8 cellular contexts compared by ENCODE assay signal in the genomic region with DNA sequence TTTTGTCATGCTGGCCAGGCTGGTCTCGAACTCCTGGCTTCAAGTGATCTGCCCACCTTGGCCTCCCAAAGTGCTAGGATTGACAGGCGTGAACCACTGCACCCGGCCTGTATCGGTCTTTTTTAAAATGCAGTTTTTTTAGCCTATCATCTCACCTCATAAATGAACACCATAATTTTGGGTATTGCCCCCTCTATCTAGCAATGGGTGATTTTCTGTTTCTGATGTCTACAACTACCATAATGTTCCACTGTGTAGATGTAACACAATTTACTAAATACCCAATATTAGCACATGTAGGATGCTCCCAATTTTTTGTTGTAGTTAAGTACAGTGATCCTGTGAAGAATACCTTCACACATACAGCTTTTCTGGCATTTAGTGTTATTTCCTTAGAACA. TPM values are rescaled to one million over a fixed set of nuclear protein-coding genes. Genes with fewer than 3 reads are reported as not detected.
DNase-seq lines count a peak whose midpoint lies in the region; ATAC-seq, FAIRE-seq and TF ChIP-seq lines count a peak whose summit lies in the region.

No MANE protein-coding gene starts in this region.

- H3K27ac ChIP-seq in A549 (no peak overlapping the region), kidney (ENCODE audit: low read depth in 2 of 2, low read length in 2 of 2) (no peak overlapping the region)

- no peaks in the 10 kb centered on the region for H3K9me3 ChIP-seq in A549
- no peaks in the 10 kb centered on the region for H3K9me3 ChIP-seq in kidney (ENCODE audit: control insufficient read depth in 1 of 2, low read length in 2 of 2)

- FAIRE-seq in A549 (lab: Jason Lieb, UNC) (no peak), kidney (lab: Jason Lieb, UNC) (no peak)

- POLR2A ChIA-PET in A549 (lab: Yijun Ruan, JAX): no interaction called here

- ATAC-seq in A549 (no peak), HG03565 (IDR thresholded peaks at IDR 0.05; ENCODE audit: unreplicated experiment) (no peak)

- no peak for DNase-seq in A549 (ENCODE audit: low read depth in 1 of 2, low spot score in 1 of 2)
- DNase-seq in HFF-Myc (ENCODE audit: extremely low read depth, low read depth): no peak
- DNase-seq in activated T-helper 1 cell treated with anti-CD3 and anti-CD28 coated beads, Interleukin-12 subunit alpha, Interleukin-12 subunit beta, Interleukin-2, Interleukin-4 antibody, amounts not matched to agents 30 ng/mL and 10 ng/mL and 1 ng/mL, durations not matched to agents 14 hours and 24 hours and 36 hours (ENCODE audit: low spot score): no peak
- no peak for DNase-seq in kidney
- no peak for DNase-seq in NCI-H1105 (lab: John Stamatoyannopoulos, UW)
- no peak for DNase-seq in NCI-H1092 (lab: John Stamatoyannopoulos, UW)
- DNase-seq in SK-N-DZ (ENCODE audit: low spot score): no peak

- no peak for TF ChIP-seq POLR2A in A549 (IDR thresholded peaks at IDR 0.05; ENCODE audit: low read length)

- peaks cover 30% of the 10 kb centered on the region for H3K4me1 Mint-ChIP-seq in activated T-helper 1 cell treated with anti-CD3 and anti-CD28 coated beads, Interleukin-12 subunit alpha, Interleukin-12 subunit beta, Interleukin-2, Interleukin-4 antibody, amounts not matched to agents 30 ng/mL and 10 ng/mL and 1 ng/mL, durations not matched to agents 14 hours and 24 hours and 36 hours (ENCODE audit: low read depth)

- peaks cover 8% of the 10 kb centered on the region for H3K36me3 Mint-ChIP-seq in activated T-helper 1 cell treated with anti-CD3 and anti-CD28 coated beads, Interleukin-12 subunit alpha, Interleukin-12 subunit beta, Interleukin-2, Interleukin-4 antibody, amounts not matched to agents 30 ng/mL and 10 ng/mL and 1 ng/mL, durations not matched to agents 14 hours and 24 hours and 36 hours (ENCODE audit: low read depth)

- peaks cover 6% of the 10 kb centered on the region for H3K27me3 Mint-ChIP-seq in activated T-helper 1 cell treated with anti-CD3 and anti-CD28 coated beads, Interleukin-12 subunit alpha, Interleukin-12 subunit beta, Interleukin-2, Interleukin-4 antibody, amounts not matched to agents 30 ng/mL and 10 ng/mL and 1 ng/mL, durations not matched to agents 14 hours and 24 hours and 36 hours (ENCODE audit: insufficient read depth)

- H3K9ac ChIP-seq in kidney (ENCODE audit: low read length in 2 of 2): no peak overlapping the region

- H3K27ac Mint-ChIP-seq in activated T-helper 1 cell treated with anti-CD3 and anti-CD28 coated beads, Interleukin-12 subunit alpha, Interleukin-12 subunit beta, Interleukin-2, Interleukin-4 antibody, amounts not matched to agents 30 ng/mL and 10 ng/mL and 1 ng/mL, durations not matched to agents 14 hours and 24 hours and 36 hours: no peak overlapping the region

- TF ChIP-seq CTCF in A549 (IDR thresholded peaks at IDR 0.05) (no peak), HFF-Myc (IDR thresholded peaks at IDR 0.05; ENCODE audit: low read depth, low read length, missing control alignments) (no peak), kidney (IDR thresholded peaks at IDR 0.05; ENCODE audit: borderline replicate concordance, extremely low read depth, insufficient read depth) (no peak)

- H3K4me1 ChIP-seq in A549 (peaks cover 7% of the 10 kb centered on the region; the same call in 2 of the 3 replicates), kidney (ENCODE audit: control insufficient read depth in 1 of 2, insufficient read depth in 1 of 2, low read depth in 1 of 2, low read length in 2 of 2) (peaks cover 9 to 10% of the 10 kb centered on the region in 2 donors)

- intact Hi-C loops in activated T-helper 1 cell treated with anti-CD3 and anti-CD28 coated beads, Interleukin-12 subunit alpha, Interleukin-12 subunit beta, Interleukin-2, Interleukin-4 antibody, amounts not matched to agents 30 ng/mL and 10 ng/mL and 1 ng/mL, durations not matched to agents 14 hours and 24 hours and 36 hours (cut with micrococcal nuclease): loop anchor here (10.0 kb wide), 3 partner anchors 182 to 1002 kb away; partner anchors contain the start of genes NPHP4 and PER3
- intact Hi-C loops in kidney (cut with DNase I): no loop called here

- WGBS in A549 (ENCODE audit: missing lambda C conversion rate): 92% methylated on average over 4 of the region's 4 CpGs

- no peak for TF ChIP-seq EP300 in A549 (IDR thresholded peaks at IDR 0.05)

- peak overlapping the region; percentile 85 for H3K4me2 ChIP-seq in A549

- no peaks in the 10 kb centered on the region for H3K9me3 Mint-ChIP-seq in activated T-helper 1 cell treated with anti-CD3 and anti-CD28 coated beads, Interleukin-12 subunit alpha, Interleukin-12 subunit beta, Interleukin-2, Interleukin-4 antibody, amounts not matched to agents 30 ng/mL and 10 ng/mL and 1 ng/mL, durations not matched to agents 14 hours and 24 hours and 36 hours

- H3K4me3 ChIP-seq in A549 (no peak overlapping the region), HFF-Myc (replicated peaks; ENCODE audit: low read depth, low read length) (peak overlapping the region; percentile 73; the same call in 1 of the 2 replicates), kidney (ENCODE audit: low read length in 2 of 2) (peak overlapping the region; percentile 69 to 85)

- CTCF ChIA-PET in A549 (lab: Yijun Ruan, JAX): interaction anchor here (0.6 to 2.9 kb wide), 2 partner anchors 64 to 130 kb away, joined by 3 to 13 read pairs; no protein-coding TSS in a partner anchor

- TF ChIP-seq RAD21 in A549 (conservative IDR thresholded peaks at IDR 0.05 in 1 of 2, IDR thresholded peaks at IDR 0.05 in 1 of 2): no peak

- H3K4me3 Mint-ChIP-seq in activated T-helper 1 cell treated with anti-CD3 and anti-CD28 coated beads, Interleukin-12 subunit alpha, Interleukin-12 subunit beta, Interleukin-2, Interleukin-4 antibody, amounts not matched to agents 30 ng/mL and 10 ng/mL and 1 ng/mL, durations not matched to agents 14 hours and 24 hours and 36 hours: peak overlapping the region; percentile 85

- no peaks in the 10 kb centered on the region for H3K36me3 ChIP-seq in kidney (ENCODE audit: control insufficient read depth in 1 of 2, insufficient read depth in 2 of 2, low read length in 2 of 2)

TF ChIP-seq in A549, 52 proteins besides CTCF, POLR2A, EP300 and RAD21:
- no peak for TF ChIP-seq CHD4 (IDR thresholded peaks at IDR 0.05; ENCODE audit: borderline replicate concordance)
- TF ChIP-seq FOSB (CRISPR knock-in tag; IDR thresholded peaks at IDR 0.05): no peak
- TF ChIP-seq MAFK (IDR thresholded peaks at IDR 0.05; ENCODE audit: partially characterized antibody): no peak
- no peak for TF ChIP-seq BHLHE40 (IDR thresholded peaks at IDR 0.05; ENCODE audit: low read depth, low read length)
- no peak for TF ChIP-seq KDM5A (IDR thresholded peaks at IDR 0.05)
- TF ChIP-seq HOXB13 (CRISPR knock-in tag; IDR thresholded peaks at IDR 0.05; ENCODE audit: low read depth): no peak
- TF ChIP-seq, protein P1, sequence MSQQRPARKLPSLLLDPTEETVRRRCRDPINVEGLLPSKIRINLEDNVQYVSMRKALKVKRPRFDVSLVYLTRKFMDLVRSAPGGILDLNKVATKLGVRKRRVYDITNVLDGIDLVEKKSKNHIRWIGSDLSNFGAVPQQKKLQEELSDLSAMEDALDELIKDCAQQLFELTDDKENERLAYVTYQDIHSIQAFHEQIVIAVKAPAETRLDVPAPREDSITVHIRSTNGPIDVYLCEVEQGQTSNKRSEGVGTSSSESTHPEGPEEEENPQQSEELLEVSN (IDR thresholded peaks at IDR 0.05; ENCODE audit: borderline replicate concordance, low read depth): no peak
- no peak for TF ChIP-seq SREBF2 (IDR thresholded peaks at IDR 0.05)
- TF ChIP-seq HDAC2 (IDR thresholded peaks at IDR 0.05): no peak
- no peak for TF ChIP-seq CEBPB (IDR thresholded peaks at IDR 0.05)
- no peak for TF ChIP-seq MYC (IDR thresholded peaks at IDR 0.05; ENCODE audit: borderline replicate concordance, low read length)
- no peak for TF ChIP-seq ZC3H11A (IDR thresholded peaks at IDR 0.05)
- no peak for TF ChIP-seq SMC3 (IDR thresholded peaks at IDR 0.05)
- no peak for TF ChIP-seq CBX2 (IDR thresholded peaks at IDR 0.05; ENCODE audit: borderline replicate concordance, low read depth)
- TF ChIP-seq HMGXB4 (CRISPR knock-in tag; IDR thresholded peaks at IDR 0.05; ENCODE audit: borderline replicate concordance): no peak

RNA-seq across cellular contexts. Expression of gene CAMTA1, which starts 2.0 kb away (rescaled TPM):
- polyA plus RNA-seq in A549 (2011; rRNA removed): 48.7 and 58.8 TPM in 2 replicates
- polyA plus RNA-seq in A549 (2012; cell fraction: cytosol; rRNA removed): 35.4 and 46.5 TPM in 2 replicates
- 9.4 and 22.1 TPM in 2 replicates for polyA plus RNA-seq in A549 (2012; cell fraction: nucleus; rRNA removed)
- polyA plus RNA-seq in A549 (2017; fragmentation: RNase III; extraction: RNeasy Plus Mini Kit Qiagen cat#74134 plus additional on column Dnase treatment): 63.3 to 75.0 TPM (median 73.5 TPM) in 3 replicates
- polyA minus RNA-seq in A549 (2011; rRNA and poly(A)+ RNA removed): 18.6 and 19.8 TPM in 2 replicates
- total RNA-seq in activated T-helper 1 cell treated with anti-CD3 and anti-CD28 coated beads, Interleukin-12 subunit alpha, Interleukin-12 subunit beta, Interleukin-2, Interleukin-4 antibody, amounts not matched to agents 30 ng/mL and 10 ng/mL and 1 ng/mL, durations not matched to agents 14 hours and 24 hours and 36 hours: 57.2 and 63.7 TPM in 2 replicates
- 79.0 TPM for total RNA-seq in kidney
- polyA plus RNA-seq in kidney (ENCODE audit: insufficient read depth, low read depth, low replicate concordance): 170 TPM
- 142 and 188 TPM in 2 replicates for polyA plus RNA-seq in SK-N-DZ (2014; cell fraction: cytosol; rRNA removed)
- polyA plus RNA-seq in SK-N-DZ (2014; cell fraction: nucleus; rRNA removed): 90.4 and 103 TPM in 2 replicates
